Comparison of ENCODE assay signal across 11 cellular contexts in the genomic region with DNA sequence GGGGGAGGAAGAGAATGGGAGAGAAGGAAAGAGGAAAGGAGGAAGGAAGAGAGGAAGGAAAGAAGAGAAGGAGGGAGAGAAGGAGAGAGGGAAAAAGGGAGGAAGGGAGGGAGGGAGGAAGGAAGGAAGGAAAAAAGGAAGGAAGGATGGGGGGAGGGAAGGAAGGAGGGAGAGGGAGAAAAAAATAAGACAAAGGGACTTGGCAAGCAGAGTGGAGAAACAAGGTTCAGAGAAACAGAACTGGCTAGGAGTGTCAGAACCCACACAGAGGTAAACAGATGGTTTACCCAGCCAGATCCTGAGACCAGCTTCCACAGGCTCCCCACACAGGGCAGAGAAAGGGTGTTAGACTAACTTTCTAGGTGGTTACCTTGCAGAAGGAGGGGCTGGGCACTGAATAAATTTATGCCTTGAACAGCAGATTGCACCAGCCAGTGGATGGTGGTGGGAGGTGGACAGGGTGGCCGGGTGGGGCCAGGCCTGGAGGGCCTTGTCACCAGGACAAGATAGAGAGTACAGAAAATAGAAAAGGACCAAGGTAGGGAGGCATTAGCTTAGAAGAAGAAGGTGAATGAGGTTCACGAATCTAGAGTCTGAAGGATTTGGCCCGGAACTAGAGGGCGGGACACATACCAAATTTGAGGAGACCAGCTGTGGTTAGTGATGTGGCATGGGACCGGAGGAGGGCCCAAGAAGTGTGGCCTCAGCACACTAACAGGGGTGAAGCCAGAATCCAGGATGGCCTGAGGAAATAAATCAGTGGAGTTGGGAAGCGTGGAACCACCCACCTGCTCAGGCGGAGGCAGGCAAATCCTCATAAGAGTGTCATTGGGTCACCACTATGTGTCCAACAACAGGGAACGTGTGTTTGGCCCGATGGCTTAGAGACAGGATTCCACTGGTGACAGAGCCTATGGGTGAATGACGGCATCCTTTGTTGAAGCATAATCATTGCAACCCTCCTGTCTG. TPM values are rescaled to one million over a fixed set of nuclear protein-coding genes. Genes with fewer than 3 reads are reported as not detected.
DNase-seq lines count a peak whose midpoint lies in the region; TF ChIP-seq lines count a peak whose summit lies in the region.
"Had no signal": no experiment of that assay in that cellular context is flagged by ENCODE, and none has a peak within 500 bp of the region (broad histone marks: within the 10 kb centered on the region; RNA-seq: fewer than 3 reads in every experiment).

No MANE protein-coding gene starts in this region.

- peaks cover 41% of the 10 kb centered on the region for H3K79me2 ChIP-seq in PC-9 (ENCODE audit: low read depth)

- H3K27me3 ChIP-seq in PC-9 (ENCODE audit: insufficient read depth, low read depth) = no peaks in the 10 kb centered on the region
- no peaks in the 10 kb centered on the region for H3K27me3 ChIP-seq in H7 (ENCODE audit: control insufficient read depth, insufficient read depth, low read length)

- H3K9me2 ChIP-seq in PC-9 (ENCODE audit: insufficient read depth) = no peaks in the 10 kb centered on the region

- H3K36me3 ChIP-seq in PC-9 (ENCODE audit: low read depth) = peaks cover 25% of the 10 kb centered on the region
- H3K36me3 ChIP-seq in H7 (replicated peaks; ENCODE audit: control insufficient read depth, insufficient read depth, low read length) = no peaks in the 10 kb centered on the region

- TF ChIP-seq CTCF in 22Rv1 (IDR thresholded peaks at IDR 0.05) (no peak), PC-9 (conservative IDR thresholded peaks at IDR 0.05) (no peak), epithelial cell of proximal tubule (conservative IDR thresholded peaks at IDR 0.05; ENCODE audit: low read depth, low read length) (no peak), osteocyte (IDR thresholded peaks at IDR 0.05) (no peak)

- no peak overlapping the region for H3K4me3 Mint-ChIP-seq in osteocyte (ENCODE audit: unreplicated experiment)
- no peak overlapping the region for H3K4me3 Mint-ChIP-seq in activated CD4-positive, alpha-beta T cell treated with anti-CD3 and anti-CD28 coated beads, Interleukin-2, amount 10 ng/mL, durations not matched to agents 24 days and 14 days
- H3K4me3 Mint-ChIP-seq: immature natural killer cell had no signal

- no peaks in the 10 kb centered on the region for H3K9me3 ChIP-seq in PC-9 (ENCODE audit: insufficient read depth, low read depth)

- no peaks in the 10 kb centered on the region for H3K27me3 Mint-ChIP-seq in osteocyte (ENCODE audit: unreplicated experiment)
- peaks cover 4% of the 10 kb centered on the region for H3K27me3 Mint-ChIP-seq in activated CD4-positive, alpha-beta T cell treated with anti-CD3 and anti-CD28 coated beads, Interleukin-2, amount 10 ng/mL, durations not matched to agents 24 days and 14 days

- H3F3A ChIP-seq in PC-9 (ENCODE audit: insufficient read depth, low read depth) = peaks cover 43% of the 10 kb centered on the region

- peaks cover 67% of the 10 kb centered on the region for H3K4me1 Mint-ChIP-seq in osteocyte (ENCODE audit: unreplicated experiment)
- H3K4me1 Mint-ChIP-seq in activated CD4-positive, alpha-beta T cell treated with anti-CD3 and anti-CD28 coated beads, Interleukin-2, amount 10 ng/mL, durations not matched to agents 24 days and 14 days = no peaks in the 10 kb centered on the region

- TSS peak; percentile 12 for BruUV-seq in PC-9 (replicated peaks; lab: Mats Ljungman, UMichigan)

- H3K36me3 Mint-ChIP-seq in osteocyte (ENCODE audit: unreplicated experiment) = peaks cover 8% of the 10 kb centered on the region
- H3K36me3 Mint-ChIP-seq in activated CD4-positive, alpha-beta T cell treated with anti-CD3 and anti-CD28 coated beads, Interleukin-2, amount 10 ng/mL, durations not matched to agents 24 days and 14 days (ENCODE audit: low read depth) = no peaks in the 10 kb centered on the region
- H3K36me3 Mint-ChIP-seq: immature natural killer cell had no signal

- DNase-seq in PC-9 = peak in 1 of 2 experiments; percentile 22
- no peak for DNase-seq in epithelial cell of proximal tubule (ENCODE audit: low read depth)
- no peak for DNase-seq in osteocyte (ENCODE audit: extremely low spot score, unreplicated experiment)
- DNase-seq in activated CD4-positive, alpha-beta T cell treated with anti-CD3 and anti-CD28 coated beads, Interleukin-2, amount 10 ng/mL, durations not matched to agents 24 days and 14 days = no peak
- DNase-seq in H7 = no peak
- no peak for DNase-seq in activated CD4-positive, alpha-beta T cell treated with anti-CD3 and anti-CD28 coated beads for 4 hours
- DNase-seq in NCI-H2171 treated with DMSO at 0.1 percent for 48 hours (lab: John Stamatoyannopoulos, UW) = no peak
- DNase-seq: C1 segment of cervical spinal cord, immature natural killer cell, RPMI8226 had no signal

- intact Hi-C loops in PC-9 (cut with micrococcal nuclease; ENCODE audit: unreplicated experiment) = no loop called here
- intact Hi-C loops in activated CD4-positive, alpha-beta T cell treated with anti-CD3 and anti-CD28 coated beads, Interleukin-2, amount 10 ng/mL, durations not matched to agents 24 days and 14 days (cut with micrococcal nuclease) = no loop called here

- POLR2A ChIA-PET in PC-9 (lab: Charles Lee; ENCODE audit: unreplicated experiment) = interaction anchor here (0.5 to 2.1 kb wide), 7 partner anchors 8 to 280 kb away, joined by 3 to 35 read pairs (median 6); no protein-coding TSS in a partner anchor

- H2AFZ ChIP-seq in PC-9 = no peak overlapping the region

- peaks cover 54% of the 10 kb centered on the region for H3K4me1 ChIP-seq in PC-9 (replicated peaks; ENCODE audit: insufficient read depth)

- H4K20me1 ChIP-seq in PC-9 (ENCODE audit: insufficient read depth) = no peaks in the 10 kb centered on the region

- H3K27ac ChIP-seq in 22Rv1 = peak overlapping the region; percentile 63
- H3K27ac ChIP-seq in PC-9 = peak overlapping the region; percentile 99

- no peaks in the 10 kb centered on the region for H3K9me3 Mint-ChIP-seq in osteocyte (ENCODE audit: unreplicated experiment)
- no peaks in the 10 kb centered on the region for H3K9me3 Mint-ChIP-seq in activated CD4-positive, alpha-beta T cell treated with anti-CD3 and anti-CD28 coated beads, Interleukin-2, amount 10 ng/mL, durations not matched to agents 24 days and 14 days
- H3K9me3 Mint-ChIP-seq: immature natural killer cell had no signal

- H3K4me3 ChIP-seq in PC-9 = peak overlapping the region; percentile 92
- H3K4me3 ChIP-seq in epithelial cell of proximal tubule (ENCODE audit: low read depth, low read length) = peak overlapping the region; percentile 72
- H3K4me3 ChIP-seq in H7 (ENCODE audit: insufficient read depth, low read depth, low read length) = no peak overlapping the region

- CTCF ChIA-PET in PC-9 (lab: Charles Lee) = interaction anchor here (0.7 to 1.2 kb wide), 3 partner anchors 26 to 112 kb away, joined by 3 to 5 read pairs (median 4); a partner anchor contains a TSS

- H3K4me2 ChIP-seq in PC-9 = peak overlapping the region; percentile 98

- H3K27ac Mint-ChIP-seq in osteocyte (ENCODE audit: unreplicated experiment) = peak overlapping the region; percentile 87
- H3K27ac Mint-ChIP-seq in activated CD4-positive, alpha-beta T cell treated with anti-CD3 and anti-CD28 coated beads, Interleukin-2, amount 10 ng/mL, durations not matched to agents 24 days and 14 days = no peak overlapping the region
- H3K27ac Mint-ChIP-seq: immature natural killer cell had no signal

RNA-seq across cellular contexts. Expression of a gene that starts 1.3 kb away (rescaled TPM):
- total RNA-seq in PC-9 (2021) (146 and 225 TPM in 2 replicates), epithelial cell of proximal tubule (304 and 345 TPM in 2 replicates), osteocyte (120 and 122 TPM in 2 replicates)
- total RNA-seq in activated CD4-positive, alpha-beta T cell treated with anti-CD3 and anti-CD28 coated beads, Interleukin-2, amount 10 ng/mL, durations not matched to agents 24 days and 14 days = 0.26 and 0.28 TPM in 2 replicates
- total RNA-seq in H7 (2014; rRNA removed; shearing (Covaris generic)) = 0.07 TPM in 1 of 2 replicates, not detected in the other

RNA-seq across cellular contexts. Expression of a gene that starts 45.3 kb away (rescaled TPM):
- not detected in 2 replicates for total RNA-seq in PC-9 (2021)
- 1.4 TPM in 2 replicates for total RNA-seq in epithelial cell of proximal tubule
- total RNA-seq in osteocyte = 2.2 and 3.7 TPM in 2 replicates
- total RNA-seq in activated CD4-positive, alpha-beta T cell treated with anti-CD3 and anti-CD28 coated beads, Interleukin-2, amount 10 ng/mL, durations not matched to agents 24 days and 14 days = not detected in 2 replicates
- total RNA-seq in H7 (2014; rRNA removed; shearing (Covaris generic)) = 2.6 and 4.9 TPM in 2 replicates

Comparison
In these comparisons a context has a peak if more than half of its experiments do, and no peak if none do; other contexts are left out.
1. RNA of a gene that starts 1.3 kb away (total RNA-seq): 304 to 345 TPM in epithelial cell of proximal tubule, 146 to 225 TPM in PC-9 and 120 to 122 TPM in osteocyte; 0.26 to 0.28 TPM in activated CD4-positive, alpha-beta T cell treated with anti-CD3 and anti-CD28 coated beads, Interleukin-2, amount 10 ng/mL, durations not matched to agents 24 days and 14 days and 0.07 TPM in H7; every median in the first group is over 10 times any median in the second.